ENCODE assay signal across 13 cellular contexts in genomic region chr2:216741223-216741593, GRCh38. TPM values are rescaled to one million over a fixed set of nuclear protein-coding genes. Genes with fewer than 3 reads are reported as not detected.
DNase-seq lines count a peak whose midpoint lies in the region; ATAC-seq and TF ChIP-seq lines count a peak whose summit lies in the region.
"Had no signal": no experiment of that assay in that cellular context is flagged by ENCODE, and none has a peak within 500 bp of the region (broad histone marks: within the 10 kb centered on the region; RNA-seq: fewer than 3 reads in every experiment).

No MANE protein-coding gene starts in this region.

- DNase-seq in esophagus squamous epithelium (lab: John Stamatoyannopoulos, UW), result no peak
- peak; percentile 43 for DNase-seq in mesenteric fat pad (ENCODE audit: low spot score)
- no peak for DNase-seq in stomach
- no peak for DNase-seq in activated CD8-positive, alpha-beta memory T cell treated with anti-CD3 and anti-CD28 coated beads, Interleukin-2, amount 50 U/mL, for 4 hours
- DNase-seq in KBM-7, result no peak
- DNase-seq in omental fat pad (ENCODE audit: low spot score), result no peak
- DNase-seq: DMS79 treated with DMSO at 0.1 percent for 48 hours, GM23248, NCI-H2227 treated with DMSO at 0.1 percent for 48 hours had no signal

- intact Hi-C loops in esophagus squamous epithelium (cut with DNase I), result no loop called here
- intact Hi-C loops in stomach (cut with DNase I; ENCODE audit: low total_unique reads), result no loop called here

- H3K36me3 ChIP-seq in esophagus squamous epithelium (no peaks in the 10 kb centered on the region), stomach (no peaks in the 10 kb centered on the region)
- H3K36me3 ChIP-seq: BLaER1 treated with 17β-estradiol and CSF1 and Interleukin-3, amounts not matched to agents 10 nM and 100 nM had no signal

- no peak for TF ChIP-seq CTCF in C4-2B (conservative IDR thresholded peaks at IDR 0.05)
- TF ChIP-seq CTCF in esophagus squamous epithelium (IDR thresholded peaks at IDR 0.05), result no peak
- TF ChIP-seq CTCF in stomach (IDR thresholded peaks at IDR 0.05), result no peak
- no peak for TF ChIP-seq CTCF in omental fat pad (IDR thresholded peaks at IDR 0.05)

- H3K4me3 ChIP-seq in esophagus squamous epithelium (no peak overlapping the region), stomach (no peak overlapping the region)
- H3K4me3 ChIP-seq: BLaER1 treated with 17β-estradiol and CSF1 and Interleukin-3, amounts not matched to agents 10 nM and 100 nM; GM23248 had no signal

- H3K27ac ChIP-seq in C4-2B (peak overlapping the region; percentile 41; the same call in 1 of the 2 replicates), esophagus squamous epithelium (peak overlapping the region in 3 of 4 donors; percentile 62 to 82 (median 76)), stomach (peak overlapping the region in 4 of 5 donors; percentile 59 to 76 (median 69))
- H3K27ac ChIP-seq: BLaER1 treated with 17β-estradiol and CSF1 and Interleukin-3, amounts not matched to agents 10 nM and 100 nM; GM23248; KMS-11 had no signal

- no peaks in the 10 kb centered on the region for H3K9me3 ChIP-seq in esophagus squamous epithelium
- no peaks in the 10 kb centered on the region for H3K9me3 ChIP-seq in stomach

- TF ChIP-seq POLR2A in esophagus squamous epithelium (IDR thresholded peaks at IDR 0.05) (no peak), stomach (IDR thresholded peaks at IDR 0.05) (no peak)

- ATAC-seq in omental fat pad (ENCODE audit: low FRiP score) (no peak), GM19328 (IDR thresholded peaks at IDR 0.05; ENCODE audit: unreplicated experiment) (no peak)

- WGBS in esophagus squamous epithelium, 2 donors, result 68 to 84% methylated on average over 2 of the region's 2 CpGs
- WGBS in stomach, 5 donors, result 50 to 78% (median 72%) methylated on average over 2 of the region's 2 CpGs

- in situ Hi-C loops in KBM-7 (cut with MboI; ENCODE audit: low pct_unique_long_range_greater_than_20kb, low sequenced_read_pairs), result no loop called here

- H3K4me1 ChIP-seq in esophagus squamous epithelium (peaks cover 0 to 50% (median 24%) of the 10 kb centered on the region in 3 donors), stomach (peaks cover 10 to 43% (median 34%) of the 10 kb centered on the region in 4 donors)
- H3K4me1 ChIP-seq: BLaER1 treated with 17β-estradiol and CSF1 and Interleukin-3, amounts not matched to agents 10 nM and 100 nM had no signal

- TF ChIP-seq EP300 in stomach (IDR thresholded peaks at IDR 0.05), result no peak

- H3K27me3 ChIP-seq in esophagus squamous epithelium (no peaks in the 10 kb centered on the region), stomach (no peaks in the 10 kb centered on the region)
- H3K27me3 ChIP-seq: BLaER1 treated with 17β-estradiol and CSF1 and Interleukin-3, amounts not matched to agents 10 nM and 100 nM had no signal

RNA-seq across cellular contexts. Expression of gene IGFBP5, which starts 45.9 kb away (rescaled TPM):
- total RNA-seq in esophagus squamous epithelium, result 100 to 1,000 TPM in 2 of 4 donors, 10 to 100 TPM in 2; 26.9 to 899 (median 95.4) TPM
- 497 TPM for total RNA-seq in mesenteric fat pad
- total RNA-seq in stomach, result 100 to 1,000 TPM; 166 to 923 (median 548) TPM
- polyA plus RNA-seq in stomach, result 100 to 1,000 TPM in 2 of 3 donors, 10 to 100 TPM in 1; 92.1 to 215 (median 128) TPM
- total RNA-seq in omental fat pad, result 1,000 to 10,000 TPM in 1 of 4 donors, 100 to 1,000 TPM in 3; 284 to 2,528 (median 672) TPM
